In genomic region chr3:75638947-75639346, GRCh38 we compare ENCODE assay signal across 13 cellular contexts. TPM values are rescaled to one million over a fixed set of nuclear protein-coding genes. Genes with fewer than 3 reads are reported as not detected.
DNase-seq lines count a peak whose midpoint lies in the region; TF ChIP-seq lines count a peak whose summit lies in the region.
"Not testable (repeated sequence)": the region's sequence is repeated elsewhere in the genome, so short reads cannot be mapped to it uniquely, and the experiment has no call there.
"Had no signal": no experiment of that assay in that cellular context is flagged by ENCODE, and none has a peak within 500 bp of the region (broad histone marks: within the 10 kb centered on the region; RNA-seq: fewer than 3 reads in every experiment).

No MANE protein-coding gene starts in this region.

- not testable (repeated sequence) for H3K23ac ChIP-seq in mesenchymal stem cell (ENCODE audit: low read length in 2 of 2)

- H3K4me3 ChIP-seq in esophagus muscularis mucosa; right atrium auricular region; mesenchymal stem cell (ENCODE audit: insufficient read depth in 1 of 2, low read depth in 1 of 2, low read length in 2 of 2): not testable (repeated sequence)

- H2BK120ac ChIP-seq in mesenchymal stem cell (ENCODE audit: low read depth, low read length) = not testable (repeated sequence)

- intact Hi-C loops in activated CD4-positive, alpha-beta T cell treated with anti-CD3 and anti-CD28 coated beads, Interleukin-2, amount 10 ng/mL, durations not matched to agents 24 days and 14 days (cut with micrococcal nuclease); esophagus muscularis mucosa (cut with DNase I): not testable (repeated sequence)

- not testable (repeated sequence) for TF ChIP-seq POLR2A in esophagus muscularis mucosa (IDR thresholded peaks at IDR 0.05; ENCODE audit: low read depth)

- not testable (repeated sequence) for H3K14ac ChIP-seq in mesenchymal stem cell (ENCODE audit: low read length in 2 of 2)

- not testable (repeated sequence) for TF ChIP-seq EP300 in esophagus muscularis mucosa (IDR thresholded peaks at IDR 0.05)

- not testable (repeated sequence) for H3K9me3 ChIP-seq in esophagus muscularis mucosa; right atrium auricular region; mesenchymal stem cell (ENCODE audit: control insufficient read depth, low read length)

- not testable (repeated sequence) for H3K36me3 ChIP-seq in esophagus muscularis mucosa; right atrium auricular region; mesenchymal stem cell (ENCODE audit: control insufficient read depth in 1 of 2, insufficient read depth in 2 of 2, low read depth in 1 of 2, low read length in 2 of 2)

- H2AK5ac ChIP-seq in mesenchymal stem cell (ENCODE audit: low read length, severe bottlenecking) = not testable (repeated sequence)

- H3K27ac ChIP-seq in esophagus muscularis mucosa (replicated peaks in 1 of 4); right atrium auricular region; mesenchymal stem cell (ENCODE audit: low read length, poor library complexity, severe bottlenecking): not testable (repeated sequence)

- peak; percentile 41 for DNase-seq in activated CD4-positive, alpha-beta T cell treated with anti-CD3 and anti-CD28 coated beads, Interleukin-2, amount 10 ng/mL, durations not matched to agents 24 days and 14 days
- DNase-seq in esophagus muscularis mucosa (ENCODE audit: extremely low spot score) (peak; percentile 17), right atrium auricular region (ENCODE audit: low spot score) (peak; percentile 23), osteocyte (ENCODE audit: extremely low spot score, unreplicated experiment) (peak; percentile 64)
- not testable (repeated sequence) for DNase-seq in mesenchymal stem cell

- H3K4me1 Mint-ChIP-seq in activated CD4-positive, alpha-beta T cell treated with anti-CD3 and anti-CD28 coated beads, Interleukin-2, amount 10 ng/mL, durations not matched to agents 24 days and 14 days = not testable (repeated sequence)
- H3K4me1 Mint-ChIP-seq in osteocyte (ENCODE audit: unreplicated experiment) = peaks cover 16% of the 10 kb centered on the region

- H3K27me3 ChIP-seq in esophagus muscularis mucosa; right atrium auricular region; mesenchymal stem cell (ENCODE audit: control insufficient read depth in 1 of 2, insufficient read depth in 1 of 2, low read length in 2 of 2): not testable (repeated sequence)

- not testable (repeated sequence) for H3K36me3 Mint-ChIP-seq in activated CD4-positive, alpha-beta T cell treated with anti-CD3 and anti-CD28 coated beads, Interleukin-2, amount 10 ng/mL, durations not matched to agents 24 days and 14 days (ENCODE audit: low read depth); osteocyte (ENCODE audit: unreplicated experiment)

- not testable (repeated sequence) for H3K79me1 ChIP-seq in mesenchymal stem cell (replicated peaks; ENCODE audit: low read length, poor library complexity, severe bottlenecking)

- TF ChIP-seq CTCF in esophagus muscularis mucosa (IDR thresholded peaks at IDR 0.05); right atrium auricular region (IDR thresholded peaks at IDR 0.05); osteocyte (IDR thresholded peaks at IDR 0.05): not testable (repeated sequence)

- 83% methylated on average over 8 of the region's 10 CpGs for WGBS in esophagus muscularis mucosa
- WGBS in mesenchymal stem cell = 84% methylated on average over 10 of the region's 10 CpGs

- peak overlapping the region; percentile 23 for H2AFZ ChIP-seq in mesenchymal stem cell (ENCODE audit: low read depth, low read length)

- not testable (repeated sequence) for H2BK12ac ChIP-seq in mesenchymal stem cell (ENCODE audit: low read length in 2 of 2)

- H3K18ac ChIP-seq in mesenchymal stem cell (ENCODE audit: low read depth in 1 of 2, low read length in 2 of 2) = not testable (repeated sequence)

- not testable (repeated sequence) for H3K4me2 ChIP-seq in mesenchymal stem cell (ENCODE audit: low read length, poor library complexity, severe bottlenecking)

- not testable (repeated sequence) for H4K8ac ChIP-seq in mesenchymal stem cell (ENCODE audit: low read length)

- H3K9me3 Mint-ChIP-seq in activated CD4-positive, alpha-beta T cell treated with anti-CD3 and anti-CD28 coated beads, Interleukin-2, amount 10 ng/mL, durations not matched to agents 24 days and 14 days; osteocyte (ENCODE audit: unreplicated experiment): not testable (repeated sequence)

- H3K4ac ChIP-seq in mesenchymal stem cell (ENCODE audit: low read depth in 1 of 2, low read length in 2 of 2) = not testable (repeated sequence)

- not testable (repeated sequence) for H3K9ac ChIP-seq in mesenchymal stem cell (ENCODE audit: low read length)

- H2BK15ac ChIP-seq in mesenchymal stem cell (ENCODE audit: low read depth, poor library complexity, severe bottlenecking) = not testable (repeated sequence)

- not testable (repeated sequence) for H3K27me3 Mint-ChIP-seq in activated CD4-positive, alpha-beta T cell treated with anti-CD3 and anti-CD28 coated beads, Interleukin-2, amount 10 ng/mL, durations not matched to agents 24 days and 14 days; osteocyte (ENCODE audit: unreplicated experiment)

- H4K91ac ChIP-seq in mesenchymal stem cell (ENCODE audit: low read length) = not testable (repeated sequence)

- H2BK5ac ChIP-seq in mesenchymal stem cell (ENCODE audit: low read depth, low read length, poor library complexity, severe bottlenecking) = not testable (repeated sequence)

- H3K27ac Mint-ChIP-seq in activated CD4-positive, alpha-beta T cell treated with anti-CD3 and anti-CD28 coated beads, Interleukin-2, amount 10 ng/mL, durations not matched to agents 24 days and 14 days; osteocyte (ENCODE audit: unreplicated experiment): not testable (repeated sequence)

- H3K4me1 ChIP-seq in esophagus muscularis mucosa (peaks cover 0 to 19% (median 16%) of the 10 kb centered on the region in 4 donors), right atrium auricular region (peaks cover 0 to 14% of the 10 kb centered on the region in 2 donors)
- not testable (repeated sequence) for H3K4me1 ChIP-seq in mesenchymal stem cell (ENCODE audit: control insufficient read depth, insufficient read depth, low read depth, low read length)

- not testable (repeated sequence) for H3K4me3 Mint-ChIP-seq in activated CD4-positive, alpha-beta T cell treated with anti-CD3 and anti-CD28 coated beads, Interleukin-2, amount 10 ng/mL, durations not matched to agents 24 days and 14 days; osteocyte (ENCODE audit: unreplicated experiment)

RNA-seq across cellular contexts. Expression of gene FRG2C, which starts 25.2 kb away (rescaled TPM):
- not detected in 2 replicates for total RNA-seq in activated CD4-positive, alpha-beta T cell treated with anti-CD3 and anti-CD28 coated beads, Interleukin-2, amount 10 ng/mL, durations not matched to agents 24 days and 14 days
- total RNA-seq in esophagus muscularis mucosa = not detected
- not detected for total RNA-seq in right atrium auricular region
- polyA plus RNA-seq in mesenchymal stem cell (2013, experiment 1 of 2) = 0.04 TPM
- not detected for polyA plus RNA-seq in mesenchymal stem cell (2013, experiment 2 of 2)
- not detected in 2 replicates for total RNA-seq in osteocyte
- total RNA-seq: A673; CD4-positive, alpha-beta memory T cell; CD4-positive, CD25-positive, alpha-beta regulatory T cell; CD8-positive, alpha-beta memory T cell; G401; GM12878 had no signal
- polyA plus RNA-seq: AG04450; CD14-positive monocyte; CD4-positive, alpha-beta memory T cell; CD4-positive, CD25-positive, alpha-beta regulatory T cell; CD8-positive, alpha-beta memory T cell; GM12878 had no signal
